In the genomic region with DNA sequence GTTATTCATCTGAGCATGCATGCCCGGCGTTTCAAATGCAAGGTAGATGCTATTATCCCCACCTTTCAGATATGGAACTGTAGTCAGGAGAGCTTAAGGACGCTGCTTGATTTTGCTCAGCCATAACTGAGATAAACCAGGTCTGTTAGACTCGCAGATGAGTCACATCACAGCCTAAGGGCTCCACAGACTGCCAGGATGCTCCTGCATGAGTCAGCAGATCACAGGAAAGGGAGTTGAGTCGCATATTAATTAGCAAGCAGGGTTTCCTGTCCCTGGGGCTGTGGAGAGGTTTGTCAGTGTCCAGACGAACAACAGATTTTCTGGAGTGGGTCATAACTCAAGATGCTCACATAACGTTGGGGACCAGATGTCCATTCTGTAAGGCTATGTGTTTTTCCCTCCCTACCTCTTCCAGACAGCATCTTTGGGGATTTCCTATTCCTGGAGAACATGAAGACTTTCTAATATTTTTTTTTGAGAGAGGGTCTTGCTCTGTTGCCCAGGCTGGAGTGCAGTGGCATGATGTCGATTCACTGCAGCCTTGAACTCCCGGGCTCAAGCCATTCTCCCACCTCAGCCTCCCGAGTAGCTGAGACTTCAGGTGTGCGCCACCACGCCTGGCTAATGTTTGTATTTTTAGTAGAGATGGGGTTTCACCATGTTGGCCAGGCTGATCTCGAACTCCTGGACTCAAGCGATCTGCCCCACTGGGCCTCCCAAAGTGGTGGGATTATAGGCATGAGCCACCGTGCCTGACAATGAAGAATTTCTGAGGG, we compare ENCODE assay signal across 8 cellular contexts.
DNase-seq lines count a peak whose midpoint lies in the region; FAIRE-seq and TF ChIP-seq lines count a peak whose summit lies in the region.
"Had no signal": no experiment of that assay in that cellular context is flagged by ENCODE, and none has a peak within 500 bp of the region (broad histone marks: within the 10 kb centered on the region; RNA-seq: fewer than 3 reads in every experiment).

No MANE protein-coding gene starts in this region.

- H3K27ac ChIP-seq in SK-N-MC: no peak overlapping the region
- H3K27ac ChIP-seq in coronary artery: peak overlapping the region in 1 of 2 donors; percentile 35

- H3K9me3 ChIP-seq in SK-N-MC (ENCODE audit: low read depth, low read length): no peaks in the 10 kb centered on the region

- TF ChIP-seq CTCF in coronary artery (IDR thresholded peaks at IDR 0.05): no peak

- TF ChIP-seq POLR2A in H54 (IDR thresholded peaks at IDR 0.05; ENCODE audit: low read depth, low read length): no peak

- no peak overlapping the region for H3K9ac ChIP-seq in SK-N-MC (ENCODE audit: insufficient read length)

- peak; percentile 95 for FAIRE-seq in H54 (lab: Jason Lieb, UNC)
- FAIRE-seq: colon had no signal

- no peaks in the 10 kb centered on the region for H3K36me3 ChIP-seq in SK-N-MC (ENCODE audit: insufficient read depth, low read length)

- H3K4me3 ChIP-seq in SK-N-MC (no peak overlapping the region), coronary artery (no peak overlapping the region)

- peak; percentile 91 for DNase-seq in H54 (ENCODE audit: insufficient read length, low spot score)
- peak; percentile 50 for DNase-seq in SK-N-MC (ENCODE audit: low read depth, low spot score)
- DNase-seq in activated naive CD4-positive, alpha-beta T cell treated with anti-CD3 and anti-CD28 coated beads, Interleukin-2, amount 50 U/mL, for 16 hours: peak; percentile 59
- DNase-seq in hepatic stellate cell (ENCODE audit: low spot score): peak; percentile 98
- DNase-seq in stimulated activated CD4-positive, alpha-beta T cell treated with anti-CD3 and anti-CD28 coated beads, Interleukin-4, amount 100 ng/mL, for 24 hours: peak; percentile 77
- DNase-seq in coronary artery (ENCODE audit: low spot score): no peak
- no peak for DNase-seq in NCI-H1694 (lab: John Stamatoyannopoulos, UW)

Comparison
In these comparisons a context has a peak if more than half of its experiments do, and no peak if none do; other contexts are left out.
1. DNase-seq: peak in H54 (single experiment), SK-N-MC (single experiment), activated naive CD4-positive, alpha-beta T cell treated with anti-CD3 and anti-CD28 coated beads, Interleukin-2, amount 50 U/mL, for 16 hours (single experiment), hepatic stellate cell (single experiment) and stimulated activated CD4-positive, alpha-beta T cell treated with anti-CD3 and anti-CD28 coated beads, Interleukin-4, amount 100 ng/mL, for 24 hours (single experiment); none in coronary artery (single experiment) and NCI-H1694 (single experiment).